8 cellular contexts compared by ENCODE assay signal in genomic region chr9:35110327-35110758, GRCh38. TPM values are rescaled to one million over a fixed set of nuclear protein-coding genes. Genes with fewer than 3 reads are reported as not detected.
A peak's percentile ranks its signal among the peaks of the same experiment; 100 is the strongest.
DNase-seq lines count a peak whose midpoint lies in the region; ATAC-seq and TF ChIP-seq lines count a peak whose summit lies in the region.

No MANE protein-coding gene starts in this region.

- TF ChIP-seq POLR2A in sigmoid colon (IDR thresholded peaks at IDR 0.05): no peak

- peaks cover 0 to 56% (median 50%) of the 10 kb centered on the region in 4 donors for H3K4me1 ChIP-seq in sigmoid colon

- POLR2A ChIA-PET in activated B cell treated with CpG ODN at 0.5 μM for 24 hours (lab: Charles Lee): interaction anchor here (0.7 to 3.2 kb wide), 7 partner anchors 8 to 702 kb away, joined by 3 to 26 read pairs (median 6); partner anchors contain the start of genes CCDC107, FANCG, RMRP and SPAG8

- peaks cover 0 to 3% (median 0%) of the 10 kb centered on the region in 4 donors for H3K9me3 ChIP-seq in sigmoid colon

- no peak for TF ChIP-seq EP300 in sigmoid colon (IDR thresholded peaks at IDR 0.05)

- WGBS in sigmoid colon, 2 donors: 46 to 48% methylated on average over 3 of the region's 3 CpGs

- in situ Hi-C loops in G401 (cut with HindIII; ENCODE audit: low sequenced_read_pairs): no loop called here

- DNase-seq in NCI-H2227 (lab: John Stamatoyannopoulos, UW; ENCODE audit: unreplicated experiment) (peak; percentile 22), NCI-H2227 treated with DMSO at 0.1 percent for 48 hours (lab: John Stamatoyannopoulos, UW) (no peak), activated B cell treated with CpG ODN at 0.5 μM for 24 hours (no peak), head of caudate nucleus (peak; percentile 32 to 87 (median 64)), sigmoid colon (no peak), HuH-7.5 (ENCODE audit: low spot score) (no peak), G401 (ENCODE audit: low spot score) (no peak)

- no peaks in the 10 kb centered on the region for H3K27me3 ChIP-seq in sigmoid colon

- peaks cover 12% of the 10 kb centered on the region for H3K36me3 Mint-ChIP-seq in activated B cell treated with CpG ODN at 0.5 μM for 24 hours (ENCODE audit: low read depth)

- no peak for ATAC-seq in activated B cell treated with CpG ODN at 0.5 μM for 24 hours (ENCODE audit: low read depth)
- no peak for ATAC-seq in GM21515 (IDR thresholded peaks at IDR 0.05; ENCODE audit: unreplicated experiment)

- TF ChIP-seq CTCF in activated B cell treated with CpG ODN at 0.5 μM for 24 hours (IDR thresholded peaks at IDR 0.05) (no peak), sigmoid colon (IDR thresholded peaks at IDR 0.05) (no peak)

- H3K9me3 Mint-ChIP-seq in activated B cell treated with CpG ODN at 0.5 μM for 24 hours: no peaks in the 10 kb centered on the region

- peak overlapping the region; percentile 83 for H3K4me3 Mint-ChIP-seq in activated B cell treated with CpG ODN at 0.5 μM for 24 hours

- H3K4me3 ChIP-seq in sigmoid colon: peak overlapping the region in 2 of 4 donors; percentile 82 to 87

- H3K27ac ChIP-seq in sigmoid colon: peak overlapping the region; percentile 90 to 96 (median 92)

- peaks cover 25 to 34% (median 28%) of the 10 kb centered on the region in 4 donors for H3K36me3 ChIP-seq in sigmoid colon

- peak overlapping the region; percentile 88 for H3K27ac Mint-ChIP-seq in activated B cell treated with CpG ODN at 0.5 μM for 24 hours

- intact Hi-C loops in activated B cell treated with CpG ODN at 0.5 μM for 24 hours (cut with micrococcal nuclease): loop anchor here (5.0 to 10.0 kb wide), 4 partner anchors 463 to 1636 kb away; partner anchors contain the start of genes GALT, MYORG, NOL6 and RECK
- intact Hi-C loops in head of caudate nucleus (cut with DNase I): loop anchor here (5.0 kb wide), 1 partner anchor 52 kb away; the partner anchor contains the start of gene UNC13B
- intact Hi-C loops in sigmoid colon (cut with DNase I): loop anchor here (5.0 kb wide), 3 partner anchors 38 to 492 kb away; partner anchors contain the start of gene VCP

- H3K4me1 Mint-ChIP-seq in activated B cell treated with CpG ODN at 0.5 μM for 24 hours: peaks cover 52% of the 10 kb centered on the region

- CTCF ChIA-PET in activated B cell treated with CpG ODN at 0.5 μM for 24 hours (lab: Charles Lee): interaction anchor here (0.7 to 1.3 kb wide), 3 partner anchors 13 to 210 kb away, joined by 3 to 5 read pairs (median 5); partner anchors contain the start of gene PIGO

- no peaks in the 10 kb centered on the region for H3K27me3 Mint-ChIP-seq in activated B cell treated with CpG ODN at 0.5 μM for 24 hours

RNA-seq across cellular contexts. Expression of gene ATOSB, which starts 5.3 kb away (rescaled TPM):
- total RNA-seq in activated B cell treated with CpG ODN at 0.5 μM for 24 hours (6.8 and 7.2 TPM in 2 replicates), sigmoid colon (10 to 100 TPM; 10.5 to 22.5 (median 19.1) TPM)
- 10 to 100 TPM; 17.4 to 27.3 (median 25.4) TPM for polyA plus RNA-seq in sigmoid colon
- total RNA-seq in G401 (2014; rRNA removed; shearing (Covaris generic)): 4.1 and 7.4 TPM in 2 replicates

RNA-seq across cellular contexts. Expression of gene STOML2, which starts 7.4 kb away (rescaled TPM):
- total RNA-seq in activated B cell treated with CpG ODN at 0.5 μM for 24 hours: 108 and 113 TPM in 2 replicates
- 100 to 1,000 TPM in 3 of 4 donors, 10 to 100 TPM in 1; 87.2 to 144 (median 116) TPM for total RNA-seq in sigmoid colon
- 100 to 1,000 TPM; 136 to 145 (median 143) TPM for polyA plus RNA-seq in sigmoid colon
- 379 and 450 TPM in 2 replicates for total RNA-seq in G401 (2014; rRNA removed; shearing (Covaris generic))

RNA-seq across cellular contexts. Expression of gene PIGO, which starts 14.0 kb away (rescaled TPM):
- total RNA-seq in activated B cell treated with CpG ODN at 0.5 μM for 24 hours: 30.4 and 34.1 TPM in 2 replicates
- total RNA-seq in sigmoid colon: 10 to 100 TPM in 1 of 4 donors, 1 to 10 TPM in 3; 5.9 to 13.6 (median 9.1) TPM
- polyA plus RNA-seq in sigmoid colon: 10 to 100 TPM in 2 of 3 donors, 1 to 10 TPM in 1; 3.0 to 23.5 (median 10.9) TPM
- total RNA-seq in G401 (2014; rRNA removed; shearing (Covaris generic)): 19.0 and 21.6 TPM in 2 replicates

RNA-seq across cellular contexts. Expression of gene FANCG, which starts 30.6 kb away (rescaled TPM):
- total RNA-seq in activated B cell treated with CpG ODN at 0.5 μM for 24 hours (27.4 and 28.8 TPM in 2 replicates), sigmoid colon (10 to 100 TPM in 3 of 4 donors, 1 to 10 TPM in 1; 3.2 to 17.0 (median 12.9) TPM)
- 10 to 100 TPM in 1 of 3 donors, 1 to 10 TPM in 2; 4.4 to 24.0 (median 5.4) TPM for polyA plus RNA-seq in sigmoid colon
- 50.2 and 53.4 TPM in 2 replicates for total RNA-seq in G401 (2014; rRNA removed; shearing (Covaris generic))

RNA-seq across cellular contexts. Expression of gene VCP, which starts 37.9 kb away (rescaled TPM):
- total RNA-seq in activated B cell treated with CpG ODN at 0.5 μM for 24 hours: 274 and 296 TPM in 2 replicates
- 100 to 1,000 TPM; 107 to 129 (median 115) TPM for total RNA-seq in sigmoid colon
- polyA plus RNA-seq in sigmoid colon: 100 to 1,000 TPM in 1 of 3 donors, 10 to 100 TPM in 2; 50.5 to 128 (median 62.2) TPM
- total RNA-seq in G401 (2014; rRNA removed; shearing (Covaris generic)): 295 and 352 TPM in 2 replicates

Comparison
In these comparisons a context has a peak if more than half of its experiments do, and no peak if none do; other contexts are left out.
1. DNase-seq: peak in NCI-H2227 (single experiment) and head of caudate nucleus (42 of 42); none in NCI-H2227 treated with DMSO at 0.1 percent for 48 hours (single experiment), activated B cell treated with CpG ODN at 0.5 μM for 24 hours (single experiment), sigmoid colon (single experiment), HuH-7.5 (single experiment) and G401 (single experiment).